8 cellular contexts compared by ENCODE assay signal in the genomic region with DNA sequence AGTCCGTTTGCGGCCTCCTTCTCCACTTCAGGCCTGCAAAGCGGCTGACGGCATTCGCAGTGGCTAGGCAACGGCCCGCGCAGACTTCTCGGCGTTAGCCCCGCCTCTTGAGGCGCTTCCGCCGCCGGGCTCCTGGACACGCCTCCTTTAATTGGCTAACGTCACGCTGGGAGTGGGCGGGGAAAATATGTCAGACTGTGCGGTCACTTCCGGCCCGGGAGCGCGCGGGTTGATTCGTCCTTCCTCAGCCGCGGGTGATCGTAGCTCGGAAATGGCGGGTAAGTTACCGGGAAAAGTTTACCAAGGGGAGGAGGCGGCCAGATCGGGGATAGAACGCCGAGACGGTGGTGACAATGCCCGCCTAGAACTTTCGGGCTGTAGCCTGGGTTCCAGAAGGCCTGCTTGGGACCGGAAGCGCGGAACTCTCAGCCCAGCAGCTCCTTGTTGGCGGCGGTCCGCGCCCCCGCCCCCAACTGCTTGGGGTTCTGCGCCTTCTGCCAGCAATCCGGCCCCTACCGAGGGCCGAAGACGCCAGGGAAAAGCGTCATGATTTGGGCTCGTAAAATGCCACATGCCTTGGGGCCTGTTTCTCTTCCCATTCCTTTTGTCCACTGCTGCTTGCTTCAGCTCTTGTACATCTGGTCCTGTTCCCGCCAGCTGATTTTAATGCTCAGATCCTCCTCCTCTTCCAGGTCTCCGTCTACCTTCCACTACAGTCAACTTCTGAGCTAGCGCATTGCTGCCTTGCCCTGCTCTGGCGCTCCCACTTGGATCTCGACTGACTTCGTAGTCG. TPM values are rescaled to one million over a fixed set of nuclear protein-coding genes. Genes with fewer than 3 reads are reported as not detected.
DNase-seq lines count a peak whose midpoint lies in the region; ATAC-seq, FAIRE-seq and TF ChIP-seq lines count a peak whose summit lies in the region.

A gene with protein sequence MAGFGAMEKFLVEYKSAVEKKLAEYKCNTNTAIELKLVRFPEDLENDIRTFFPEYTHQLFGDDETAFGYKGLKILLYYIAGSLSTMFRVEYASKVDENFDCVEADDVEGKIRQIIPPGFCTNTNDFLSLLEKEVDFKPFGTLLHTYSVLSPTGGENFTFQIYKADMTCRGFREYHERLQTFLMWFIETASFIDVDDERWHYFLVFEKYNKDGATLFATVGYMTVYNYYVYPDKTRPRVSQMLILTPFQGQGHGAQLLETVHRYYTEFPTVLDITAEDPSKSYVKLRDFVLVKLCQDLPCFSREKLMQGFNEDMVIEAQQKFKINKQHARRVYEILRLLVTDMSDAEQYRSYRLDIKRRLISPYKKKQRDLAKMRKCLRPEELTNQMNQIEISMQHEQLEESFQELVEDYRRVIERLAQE (plus strand): TSS at position 232 of the 793 bp plus-strand sequence. CDS start 40 bp downstream, at position 272.

- H3K4me3 Mint-ChIP-seq in type B pancreatic cell, result peak within 1 kb of the TSS; percentile 95

- H3K36me3 ChIP-seq in adrenal gland (replicated peaks in 1 of 2) (peaks cover 0 to 6% of the 10 kb centered on the region in 2 donors), heart left ventricle (peaks cover 0 to 24% (median 20%) of the 10 kb centered on the region in 9 donors)

- peak within 1 kb of the TSS; percentile 97 for H3K27ac Mint-ChIP-seq in type B pancreatic cell

- FAIRE-seq in GM12892 (lab: Jason Lieb, UNC), result peak; percentile 99

- no peaks in the 10 kb centered on the region for H3K27me3 Mint-ChIP-seq in type B pancreatic cell

- no peak for TF ChIP-seq CTCF in adrenal gland (IDR thresholded peaks at IDR 0.05)
- TF ChIP-seq CTCF in heart left ventricle (IDR thresholded peaks at IDR 0.05), result no peak
- TF ChIP-seq CTCF in type B pancreatic cell (conservative IDR thresholded peaks at IDR 0.05), result no peak

- 0% methylated on average over 30 to 61 of the region's 61 CpGs for WGBS in adrenal gland, 4 donors
- WGBS in heart left ventricle, 4 donors, result 0 to 1% (median 0%) methylated on average over 50 to 61 of the region's 61 CpGs

- TF ChIP-seq POLR2A in GM12892 (IDR thresholded peaks at IDR 0.05; ENCODE audit: low read depth, low read length) (peak; percentile 74; the same call in 1 of the 2 replicates), adrenal gland (IDR thresholded peaks at IDR 0.05) (peak; percentile 32 to 64), heart left ventricle (IDR thresholded peaks at IDR 0.05) (peak in 1 of 2 donors; percentile 76)

- peaks cover 7% of the 10 kb centered on the region for H3K36me3 Mint-ChIP-seq in type B pancreatic cell

- H3K4me3 ChIP-seq in adrenal gland (peak within 1 kb of the TSS; percentile 37 to 74 (median 70)), heart left ventricle (peak within 1 kb of the TSS; percentile 62 to 99 (median 84))

- intact Hi-C loops in adrenal gland (cut with DNase I) (no loop called here), heart left ventricle (cut with DNase I) (loop anchor here in 6 of 10 donors (1.0 to 10.0 kb wide), 7 partner anchors 28 to 234 kb away; a partner anchor contains a TSS)

- DNase-seq in GM12892 (ENCODE audit: insufficient read length) (peak; percentile 87), NCI-H146 (lab: John Stamatoyannopoulos, UW) (peak; percentile 95), T-helper 1 cell (peak; percentile 92 to 98 (median 95)), adrenal gland (peak; percentile 97 to 99 (median 98)), heart left ventricle (peak; percentile 97 to 98 (median 98)), pons (ENCODE audit: low spot score) (peak; percentile 97), type B pancreatic cell (ENCODE audit: extremely low spot score, unreplicated experiment) (peak; percentile 99)

- no peaks in the 10 kb centered on the region for H3K9me3 ChIP-seq in adrenal gland (replicated peaks in 1 of 3)
- H3K9me3 ChIP-seq in heart left ventricle, result no peaks in the 10 kb centered on the region

- H3K27me3 ChIP-seq in adrenal gland (no peaks in the 10 kb centered on the region), heart left ventricle (no peaks in the 10 kb centered on the region)

- no peaks in the 10 kb centered on the region for H3K9me3 Mint-ChIP-seq in type B pancreatic cell

- H3K4me1 Mint-ChIP-seq in type B pancreatic cell (ENCODE audit: unreplicated experiment), result peaks cover 19% of the 10 kb centered on the region

- H3K4me1 ChIP-seq in adrenal gland (replicated peaks in 1 of 2) (peaks cover 9 to 19% of the 10 kb centered on the region in 2 donors), heart left ventricle (peaks cover 6 to 33% (median 19%) of the 10 kb centered on the region in 12 donors)

- H3K27ac ChIP-seq in adrenal gland (peak within 1 kb of the TSS; percentile 86 to 96 (median 92)), heart left ventricle (peak within 1 kb of the TSS; percentile 72 to 97 (median 90))

- ATAC-seq in HG02852 (IDR thresholded peaks at IDR 0.05; ENCODE audit: unreplicated experiment) (peak; percentile 97), heart left ventricle (peak; percentile 100)

RNA-seq across cellular contexts. Expression of the gene that starts here (rescaled TPM):
- 81.2 TPM for polyA plus RNA-seq in GM12892 (2012; ENCODE audit: missing spikeins)
- total RNA-seq in adrenal gland (10 to 100 TPM; 19.8 to 47.5 (median 35.2) TPM), heart left ventricle (10 to 100 TPM; 22.2 to 43.1 (median 34.1) TPM), type B pancreatic cell (ENCODE audit: low replicate concordance) (35.0 and 43.1 TPM in 2 replicates)
- polyA plus RNA-seq in adrenal gland (100 to 1,000 TPM in 1 of 3 donors, 10 to 100 TPM in 1, 1 to 10 TPM in 1; 9.3 to 103 (median 13.0) TPM), heart left ventricle (10 to 100 TPM in 1 of 2 donors, 1 to 10 TPM in 1; 9.9 to 60.7 TPM)

Comparison
In these comparisons a context has a peak if more than half of its experiments do, and no peak if none do; other contexts are left out.
1. Peak in every context shown above with its lines: DNase-seq, ATAC-seq, H3K4me3 ChIP-seq and H3K27ac ChIP-seq.
2. intact Hi-C loops: an anchor here in heart left ventricle (1.0 to 10.0 kb wide); none called in adrenal gland.